ENCODE assay signal across 8 cellular contexts in genomic region chr5:80083115-80083890, GRCh38. TPM values are rescaled to one million over a fixed set of nuclear protein-coding genes. Genes with fewer than 3 reads are reported as not detected.
DNase-seq lines count a peak whose midpoint lies in the region; ATAC-seq and TF ChIP-seq lines count a peak whose summit lies in the region.

No MANE protein-coding gene starts in this region.

- CTCF ChIA-PET in MCF 10A (lab: Yijun Ruan, JAX) = interaction anchor here (0.5 to 3.3 kb wide), 73 partner anchors 9 to 1113 kb away, joined by 3 to 34 read pairs (median 4); partner anchors contain the start of genes CMYA5 and MTX3

- ATAC-seq in GM18505 (IDR thresholded peaks at IDR 0.05; ENCODE audit: unreplicated experiment) = peak; percentile 53
- ATAC-seq in GM21529 (IDR thresholded peaks at IDR 0.05; ENCODE audit: unreplicated experiment) = no peak

- H3K36me3 ChIP-seq in SK-N-MC (ENCODE audit: insufficient read depth, low read length) = no peaks in the 10 kb centered on the region
- no peaks in the 10 kb centered on the region for H3K36me3 ChIP-seq in skeletal muscle satellite cell (ENCODE audit: insufficient read depth, low read length)

- H3K36me3 Mint-ChIP-seq in MCF 10A (ENCODE audit: insufficient read depth, unreplicated experiment) = no peaks in the 10 kb centered on the region

- H3K9me3 Mint-ChIP-seq in MCF 10A (ENCODE audit: unreplicated experiment) = no peaks in the 10 kb centered on the region

- intact Hi-C loops in MCF 10A (cut with micrococcal nuclease) = loop anchor here (1.0 to 2.0 kb wide), 6 partner anchors 158 to 1058 kb away; no protein-coding TSS in a partner anchor

- peak overlapping the region; percentile 65 for H3K27ac ChIP-seq in SK-N-MC

- H3K9me3 ChIP-seq in SK-N-MC (ENCODE audit: low read depth, low read length) = no peaks in the 10 kb centered on the region
- H3K9me3 ChIP-seq in skeletal muscle satellite cell (replicated peaks; ENCODE audit: low read length) = no peaks in the 10 kb centered on the region

- H3K4me1 Mint-ChIP-seq in MCF 10A (ENCODE audit: insufficient read depth, unreplicated experiment) = peaks cover 11% of the 10 kb centered on the region

- H3K9ac ChIP-seq in SK-N-MC (ENCODE audit: insufficient read length) = no peak overlapping the region
- H3K9ac ChIP-seq in skeletal muscle satellite cell (ENCODE audit: low read depth, low read length) = peak overlapping the region; percentile 18

- H3K4me1 ChIP-seq in skeletal muscle satellite cell (ENCODE audit: control insufficient read depth, insufficient read depth, low read length) = peaks cover 11% of the 10 kb centered on the region

- DNase-seq in AG08395 (ENCODE audit: low spot score) (peak; percentile 82), MV-4-11 (lab: John Stamatoyannopoulos, UW) (peak; percentile 61), SK-N-MC (ENCODE audit: low read depth, low spot score) (peak; percentile 64), MCF 10A (ENCODE audit: unreplicated experiment) (peak; percentile 82), iPS-NIHi11 (ENCODE audit: low spot score) (peak; percentile 72)

- H3K4me3 Mint-ChIP-seq in MCF 10A (ENCODE audit: unreplicated experiment) = peak overlapping the region; percentile 74

- peaks cover 8% of the 10 kb centered on the region for H3K27me3 ChIP-seq in skeletal muscle satellite cell (ENCODE audit: control insufficient read depth, insufficient read depth, low read length)

- H3K4me2 ChIP-seq in skeletal muscle satellite cell (ENCODE audit: low read length) = peak overlapping the region; percentile 79

- H3K27me3 Mint-ChIP-seq in MCF 10A (ENCODE audit: insufficient read depth, unreplicated experiment) = no peaks in the 10 kb centered on the region

- TF ChIP-seq POLR2A in GM18505 (IDR thresholded peaks at IDR 0.05; ENCODE audit: borderline replicate concordance, extremely low read depth, insufficient read depth, insufficient read length) = no peak

- H3K4me3 ChIP-seq in SK-N-MC (peak overlapping the region; percentile 28), skeletal muscle satellite cell (ENCODE audit: low read length) (peak overlapping the region; percentile 46)

- no TSS peak for BruUV-seq in MCF 10A (replicated peaks; lab: Mats Ljungman, UMichigan)

- peak overlapping the region; percentile 67 for H3K27ac Mint-ChIP-seq in MCF 10A (ENCODE audit: low read depth, unreplicated experiment)

- POLR2A ChIA-PET in MCF 10A (lab: Yijun Ruan, JAX) = interaction anchor here (0.6 to 1.4 kb wide), 4 partner anchors 172 to 569 kb away, joined by 3 to 5 read pairs (median 3); partner anchors contain the start of genes HOMER1, SERINC5 and TENT2

- peak; percentile 60 for TF ChIP-seq CTCF in MCF 10A (IDR thresholded peaks at IDR 0.05; ENCODE audit: unreplicated experiment)

RNA-seq across cellular contexts. Expression of gene THBS4, which starts 48.2 kb away (rescaled TPM):
- total RNA-seq in MCF 10A (2022) = 0.82 and 1.2 TPM in 2 replicates
- total RNA-seq in skeletal muscle satellite cell (2012; rRNA removed) = 0.44 and 1.8 TPM in 2 replicates
